11 cellular contexts compared by ENCODE assay signal in the genomic region with DNA sequence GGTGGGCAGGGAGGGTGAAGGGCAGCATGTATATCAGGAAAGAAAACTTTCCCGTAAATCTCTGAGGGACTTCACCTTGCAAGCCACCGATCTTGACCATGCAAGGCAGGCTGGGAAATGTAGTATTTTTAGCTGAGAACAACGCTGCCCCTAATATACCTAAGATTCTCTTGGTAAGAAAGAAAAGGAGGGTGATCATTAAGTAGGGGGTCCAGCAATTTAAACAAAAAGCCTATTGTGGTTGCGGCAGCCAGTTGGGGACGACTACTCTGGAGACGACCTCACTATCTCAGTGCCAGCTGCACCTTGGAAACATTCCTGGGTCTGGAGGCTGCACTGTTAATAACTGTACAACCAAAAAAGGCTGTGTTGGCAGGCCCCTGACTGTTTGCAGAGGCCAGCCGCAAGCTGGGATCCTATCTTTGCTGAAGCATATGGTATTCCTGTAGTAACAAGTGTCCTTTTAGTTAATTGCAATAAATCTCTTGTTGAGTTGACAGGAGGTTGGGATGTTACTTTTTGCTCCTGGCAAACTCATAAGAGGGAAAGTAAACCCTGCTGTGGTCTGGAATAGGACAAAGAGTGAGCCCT. TPM values are rescaled to one million over a fixed set of nuclear protein-coding genes. Genes with fewer than 3 reads are reported as not detected.
DNase-seq lines count a peak whose midpoint lies in the region; ATAC-seq and TF ChIP-seq lines count a peak whose summit lies in the region.
"Had no signal": no experiment of that assay in that cellular context is flagged by ENCODE, and none has a peak within 500 bp of the region (broad histone marks: within the 10 kb centered on the region; RNA-seq: fewer than 3 reads in every experiment).

No MANE protein-coding gene starts in this region.

- no peaks in the 10 kb centered on the region for H3K27me3 ChIP-seq in adipocyte (replicated peaks; ENCODE audit: control insufficient read depth, insufficient read depth, low read length)
- H3K27me3 ChIP-seq in liver (ENCODE audit: control insufficient read depth in 4 of 4, insufficient read depth in 4 of 4, low read length in 3 of 4) = no peaks in the 10 kb centered on the region

- H3K4me3 ChIP-seq in adipocyte (ENCODE audit: low read length) (peak overlapping the region; percentile 55), liver (ENCODE audit: low read depth in 1 of 3, low read length in 3 of 3) (peak overlapping the region; percentile 3 to 49 (median 28))

- peaks cover 3% of the 10 kb centered on the region for H3K27me3 Mint-ChIP-seq in type B pancreatic cell
- H3K27me3 Mint-ChIP-seq: B cell, memory B cell had no signal

- peak; percentile 31 for DNase-seq in NCI-H510A treated with DMSO at 0.1 percent for 48 hours (lab: John Stamatoyannopoulos, UW)
- no peak for DNase-seq in NCI-H510A (lab: John Stamatoyannopoulos, UW)
- DNase-seq in adipocyte (ENCODE audit: low read depth) = no peak
- no peak for DNase-seq in type B pancreatic cell (ENCODE audit: extremely low spot score, unreplicated experiment)
- DNase-seq in activated T-cell treated with anti-CD3 and anti-CD28 coated beads, Interleukin-2, amount 50 U/mL, for 48 hours = no peak
- DNase-seq in activated CD4-positive, alpha-beta T cell treated with anti-CD3 and anti-CD28 coated beads for 4 hours = no peak
- DNase-seq: NCI-H2029 treated with DMSO at 0.1 percent for 48 hours had no signal

- H3K9me3 ChIP-seq in adipocyte (ENCODE audit: control insufficient read depth, low read length) (no peaks in the 10 kb centered on the region), liver (ENCODE audit: control insufficient read depth in 4 of 4, low read length in 3 of 4) (no peaks in the 10 kb centered on the region)

- no peaks in the 10 kb centered on the region for H3K36me3 ChIP-seq in adipocyte (ENCODE audit: control insufficient read depth, insufficient read depth, low read length, severe bottlenecking)
- no peaks in the 10 kb centered on the region for H3K36me3 ChIP-seq in liver (ENCODE audit: control insufficient read depth in 4 of 4, insufficient read depth in 3 of 4, low read depth in 1 of 4, low read length in 3 of 4)

- TF ChIP-seq CTCF in liver (IDR thresholded peaks at IDR 0.05; ENCODE audit: low read depth, low read length, missing input control) = no peak
- TF ChIP-seq CTCF in type B pancreatic cell (conservative IDR thresholded peaks at IDR 0.05) = no peak

- H3K27ac Mint-ChIP-seq in type B pancreatic cell = peak overlapping the region; percentile 56
- H3K27ac Mint-ChIP-seq: B cell, memory B cell had no signal

- peaks cover 28% of the 10 kb centered on the region for H3K4me1 ChIP-seq in adipocyte (ENCODE audit: control insufficient read depth, insufficient read depth, low read length)
- peaks cover 0 to 24% (median 15%) of the 10 kb centered on the region in 4 donors for H3K4me1 ChIP-seq in liver (ENCODE audit: control insufficient read depth in 4 of 4, insufficient read depth in 4 of 4, low read length in 3 of 4)

- peaks cover 28% of the 10 kb centered on the region for H3K4me1 Mint-ChIP-seq in type B pancreatic cell (ENCODE audit: unreplicated experiment)

- no peak for TF ChIP-seq RAD21 in liver (IDR thresholded peaks at IDR 0.05)

- no peak overlapping the region for H3K9ac ChIP-seq in adipocyte (ENCODE audit: low read length)
- no peak overlapping the region for H3K9ac ChIP-seq in liver (ENCODE audit: low read depth in 1 of 2, low read length in 2 of 2)

- peak overlapping the region; percentile 50 for H3K4me3 Mint-ChIP-seq in type B pancreatic cell
- H3K4me3 Mint-ChIP-seq: B cell, memory B cell had no signal

- H3K36me3 Mint-ChIP-seq in type B pancreatic cell = peaks cover 8% of the 10 kb centered on the region
- H3K36me3 Mint-ChIP-seq: memory B cell had no signal

- ATAC-seq in HG03469 (IDR thresholded peaks at IDR 0.05; ENCODE audit: unreplicated experiment) = no peak

- peaks cover 5% of the 10 kb centered on the region for H3K9me3 Mint-ChIP-seq in type B pancreatic cell
- H3K9me3 Mint-ChIP-seq: memory B cell had no signal

- no peak overlapping the region for H3K27ac ChIP-seq in liver (ENCODE audit: low read depth in 1 of 2, low read length in 2 of 2)

- WGBS in liver = 20% methylated on average over 7 of the region's 7 CpGs

TF ChIP-seq in liver, 16 proteins besides CTCF, POLR2A, EP300 and RAD21:
- TF ChIP-seq YY1 (IDR thresholded peaks at IDR 0.05) (peak; percentile 18), GABPA (IDR thresholded peaks at IDR 0.05 in 1 of 2, conservative IDR thresholded peaks at IDR 0.05 in 1 of 2) (no peak), HNF4G (IDR thresholded peaks at IDR 0.05) (no peak), RXRA (IDR thresholded peaks at IDR 0.05) (no peak), MAX (IDR thresholded peaks at IDR 0.05) (no peak)
- TF ChIP-seq, protein P1, sequence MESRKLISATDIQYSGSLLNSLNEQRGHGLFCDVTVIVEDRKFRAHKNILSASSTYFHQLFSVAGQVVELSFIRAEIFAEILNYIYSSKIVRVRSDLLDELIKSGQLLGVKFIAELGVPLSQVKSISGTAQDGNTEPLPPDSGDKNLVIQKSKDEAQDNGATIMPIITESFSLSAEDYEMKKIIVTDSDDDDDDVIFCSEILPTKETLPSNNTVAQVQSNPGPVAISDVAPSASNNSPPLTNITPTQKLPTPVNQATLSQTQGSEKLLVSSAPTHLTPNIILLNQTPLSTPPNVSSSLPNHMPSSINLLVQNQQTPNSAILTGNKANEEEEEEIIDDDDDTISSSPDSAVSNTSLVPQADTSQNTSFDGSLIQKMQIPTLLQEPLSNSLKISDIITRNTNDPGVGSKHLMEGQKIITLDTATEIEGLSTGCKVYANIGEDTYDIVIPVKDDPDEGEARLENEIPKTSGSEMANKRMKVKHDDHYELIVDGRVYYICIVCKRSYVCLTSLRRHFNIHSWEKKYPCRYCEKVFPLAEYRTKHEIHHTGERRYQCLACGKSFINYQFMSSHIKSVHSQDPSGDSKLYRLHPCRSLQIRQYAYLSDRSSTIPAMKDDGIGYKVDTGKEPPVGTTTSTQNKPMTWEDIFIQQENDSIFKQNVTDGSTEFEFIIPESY (IDR thresholded peaks at IDR 0.05) = no peak

RNA-seq across cellular contexts. Expression of gene APOLD1, which starts 6.4 kb away (rescaled TPM):
- 1 to 10 TPM; 2.9 to 5.1 TPM for total RNA-seq in liver
- 1 to 10 TPM; 1.4 to 2.2 TPM for polyA plus RNA-seq in liver
- 2.9 and 5.6 TPM in 2 replicates for total RNA-seq in type B pancreatic cell (ENCODE audit: low replicate concordance)

RNA-seq across cellular contexts. Expression of gene DDX47, which starts 21.3 kb away (rescaled TPM):
- 10 to 100 TPM; 24.5 to 37.2 TPM for total RNA-seq in liver
- polyA plus RNA-seq in liver = 10 to 100 TPM; 20.2 to 27.4 TPM
- 73.0 and 142 TPM in 2 replicates for total RNA-seq in type B pancreatic cell (ENCODE audit: low replicate concordance)
